18 cellular contexts compared by ENCODE assay signal in the genomic region with DNA sequence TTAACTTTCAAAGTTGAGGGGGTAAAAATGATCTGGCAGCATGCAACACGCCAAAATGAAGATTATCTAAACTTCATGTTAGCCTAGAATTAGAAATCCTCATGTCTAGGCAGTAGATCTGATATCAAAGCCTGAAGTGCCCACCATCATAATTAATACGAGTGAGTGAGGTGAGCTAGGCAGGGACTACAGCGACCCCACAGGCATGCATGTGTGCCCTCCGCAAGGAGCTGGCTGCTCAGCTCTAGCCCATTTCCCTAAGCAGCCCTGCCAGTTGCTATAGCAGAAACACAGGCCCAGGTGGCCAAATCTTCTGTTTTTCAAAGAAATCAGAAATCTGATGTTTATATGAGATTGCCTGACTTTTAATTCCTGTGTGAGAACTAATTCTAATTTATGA.
A peak's percentile ranks its signal among the peaks of the same experiment; 100 is the strongest.
DNase-seq lines count a peak whose midpoint lies in the region; ATAC-seq, FAIRE-seq and TF ChIP-seq lines count a peak whose summit lies in the region.
"Had no signal": no experiment of that assay in that cellular context is flagged by ENCODE, and none has a peak within 500 bp of the region (broad histone marks: within the 10 kb centered on the region; RNA-seq: fewer than 3 reads in every experiment).

No MANE protein-coding gene starts in this region.

- no peaks in the 10 kb centered on the region for H3K27me3 Mint-ChIP-seq in endodermal cell (ENCODE audit: insufficient read depth)
- peaks cover 12 to 17% of the 10 kb centered on the region in 2 donors for H3K27me3 Mint-ChIP-seq in stimulated activated naive B cell treated with anti-CD40 and anti-IgM and Interleukin-4, amounts not matched to agents 10 μg/mL and 1 μg/mL and 100 μg/mL, for 72 hours

- no peaks in the 10 kb centered on the region for H3K36me3 ChIP-seq in HepG2 (replicated peaks in 1 of 2; ENCODE audit: control insufficient read depth in 1 of 2, insufficient read depth in 2 of 2, low read length in 2 of 2)
- no peaks in the 10 kb centered on the region for H3K36me3 ChIP-seq in right lobe of liver
- no peaks in the 10 kb centered on the region for H3K36me3 ChIP-seq in endodermal cell (ENCODE audit: control insufficient read depth, insufficient read depth, low read length)

- in situ Hi-C loops in HepG2 (cut with HindIII; ENCODE audit: extremely low pct_ligation_motif_present, low pct_unique_long_range_greater_than_20kb): no loop called here

- H3K27me3 ChIP-seq in HepG2 (ENCODE audit: control insufficient read depth in 1 of 2, insufficient read depth in 2 of 2, low read length in 2 of 2) (no peaks in the 10 kb centered on the region; a peak in 2 of 5 replicates), right lobe of liver (no peaks in the 10 kb centered on the region), endodermal cell (ENCODE audit: control insufficient read depth, insufficient read depth, low read length, poor library complexity, severe bottlenecking) (no peaks in the 10 kb centered on the region)

- H3K79me2 ChIP-seq in HepG2 (ENCODE audit: insufficient read depth, low read length): no peaks in the 10 kb centered on the region

- H3K27ac Mint-ChIP-seq in endodermal cell: no peak overlapping the region
- no peak overlapping the region for H3K27ac Mint-ChIP-seq in stimulated activated naive B cell treated with anti-CD40 and anti-IgM and Interleukin-4, amounts not matched to agents 10 μg/mL and 1 μg/mL and 100 μg/mL, for 72 hours

- 79% methylated on average over 1 of the region's 4 CpGs for WGBS in HepG2 (ENCODE audit: low lambda C conversion rate)
- WGBS in right lobe of liver (ENCODE audit: insufficient coverage, low coverage, low lambda C conversion rate, missing lambda C conversion rate): 72% methylated on average over 2 of the region's 4 CpGs
- WGBS in endodermal cell (ENCODE audit: insufficient coverage in 1 of 2, insufficient read length in 1 of 2), 2 experiments: 80 to 84% methylated on average over 3 to 4 of the region's 4 CpGs

- no peak for TF ChIP-seq RAD21 in HepG2 (CRISPR knock-in tag; IDR thresholded peaks at IDR 0.05)

- POLR2A ChIA-PET in HepG2 (lab: Yijun Ruan, JAX): interaction anchor here (1.2 kb wide), 1 partner anchor 22 kb away, joined by 3 read pairs; no protein-coding TSS in a partner anchor

- peak; percentile 55 for ATAC-seq in HepG2
- ATAC-seq in right lobe of liver: no peak
- ATAC-seq in stimulated activated naive B cell treated with anti-CD40 and anti-IgM and Interleukin-4, amounts not matched to agents 10 μg/mL and 1 μg/mL and 100 μg/mL, for 72 hours (replicated peaks): no peak
- ATAC-seq in HG02852 (IDR thresholded peaks at IDR 0.05; ENCODE audit: unreplicated experiment): no peak
- ATAC-seq: HCT116, PC-3 had no signal

- H3K4me3 Mint-ChIP-seq in endodermal cell: no peak overlapping the region
- H3K4me3 Mint-ChIP-seq in stimulated activated naive B cell treated with anti-CD40 and anti-IgM and Interleukin-4, amounts not matched to agents 10 μg/mL and 1 μg/mL and 100 μg/mL, for 72 hours: no peak overlapping the region

- no peak for FAIRE-seq in HepG2 (lab: Jason Lieb, UNC)
- FAIRE-seq: A549 had no signal

- TF ChIP-seq POLR2A in HepG2 (IDR thresholded peaks at IDR 0.05; ENCODE audit: insufficient read depth in 1 of 2, low read depth in 2 of 2, low read length in 2 of 2) (no peak), right lobe of liver (IDR thresholded peaks at IDR 0.05) (no peak)

- H3K9ac ChIP-seq in HepG2 (ENCODE audit: insufficient read depth, low read depth, low read length): no peak overlapping the region
- no peak overlapping the region for H3K9ac ChIP-seq in endodermal cell (ENCODE audit: extremely low read depth, low read length, poor library complexity, severe bottlenecking)

- TF ChIP-seq CTCF in HepG2 (CRISPR knock-in tag; IDR thresholded peaks at IDR 0.05): peak; percentile 35
- no peak for TF ChIP-seq CTCF in right lobe of liver (IDR thresholded peaks at IDR 0.05)
- peak; percentile 60 for TF ChIP-seq CTCF in endodermal cell (conservative IDR thresholded peaks at IDR 0.05)

- BruUV-seq in HepG2 (replicated peaks; lab: Mats Ljungman, UMichigan): no TSS peak

- H3K27ac ChIP-seq in HepG2 (ENCODE audit: extremely low read length, insufficient read depth, low read length) (no peak overlapping the region), right lobe of liver (no peak overlapping the region), endodermal cell (ENCODE audit: low read depth, low read length) (no peak overlapping the region)
- H3K27ac ChIP-seq: A549, C4-2B, RWPE1 had no signal

- H3K4me2 ChIP-seq in HepG2 (ENCODE audit: low read depth, low read length): no peak overlapping the region
- H3K4me2 ChIP-seq: A549 had no signal

- H3K36me3 Mint-ChIP-seq in endodermal cell (ENCODE audit: low read depth): no peaks in the 10 kb centered on the region
- no peaks in the 10 kb centered on the region for H3K36me3 Mint-ChIP-seq in stimulated activated naive B cell treated with anti-CD40 and anti-IgM and Interleukin-4, amounts not matched to agents 10 μg/mL and 1 μg/mL and 100 μg/mL, for 72 hours

- peaks cover 4% of the 10 kb centered on the region for H3K4me1 Mint-ChIP-seq in endodermal cell
- no peaks in the 10 kb centered on the region for H3K4me1 Mint-ChIP-seq in stimulated activated naive B cell treated with anti-CD40 and anti-IgM and Interleukin-4, amounts not matched to agents 10 μg/mL and 1 μg/mL and 100 μg/mL, for 72 hours

- DNase-seq in HepG2 (ENCODE audit: low spot score) (no peak), right lobe of liver (no peak), NCI-H524 treated with DMSO at 0.1 percent for 48 hours (lab: John Stamatoyannopoulos, UW) (peak; percentile 23), endodermal cell (peak; percentile 64), hypothalamus (lab: John Stamatoyannopoulos, UW) (no peak)
- DNase-seq in stimulated activated naive B cell treated with anti-CD40 and anti-IgM and Interleukin-4, amounts not matched to agents 10 μg/mL and 1 μg/mL and 100 μg/mL, for 72 hours: no peak
- no peak for DNase-seq in activated CD8-positive, alpha-beta memory T cell treated with anti-CD3 and anti-CD28 coated beads, Interleukin-2, amount 50 U/mL, for 4 hours
- DNase-seq: DMS53, KBM-7, NCI-H1417 treated with DMSO at 0.1 percent for 48 hours, NCI-H1930, PC-3, SW 1271 had no signal

- CTCF ChIA-PET in HepG2 (lab: Yijun Ruan, JAX; ENCODE audit: low intra/inter-chr PET ratio, low total read pairs): no interaction called here

- H2AFZ ChIP-seq in HepG2 (ENCODE audit: low read length): no peak overlapping the region

- H3K4me1 ChIP-seq in HepG2 (ENCODE audit: insufficient read depth, low read length) (peaks cover 39% of the 10 kb centered on the region), right lobe of liver (peaks cover 0 to 4% (median 0%) of the 10 kb centered on the region in 4 donors), endodermal cell (ENCODE audit: control insufficient read depth, insufficient read depth, low read length) (peaks cover under 1% of the 10 kb centered on the region)
- H3K4me1 ChIP-seq: A549 had no signal

- H3K9me3 Mint-ChIP-seq in endodermal cell: peaks cover 7% of the 10 kb centered on the region
- H3K9me3 Mint-ChIP-seq in stimulated activated naive B cell treated with anti-CD40 and anti-IgM and Interleukin-4, amounts not matched to agents 10 μg/mL and 1 μg/mL and 100 μg/mL, for 72 hours: peaks cover 4 to 10% of the 10 kb centered on the region in 2 donors

- TF ChIP-seq EP300 in HepG2 (IDR thresholded peaks at IDR 0.05; ENCODE audit: low read depth in 2 of 2, low read length in 2 of 2) (no peak), HepG2 (CRISPR knock-in tag; IDR thresholded peaks at IDR 0.05; ENCODE audit: borderline replicate concordance) (no peak)

- H3K4me3 ChIP-seq in HepG2 (replicated peaks in 1 of 3; ENCODE audit: insufficient read depth in 1 of 3, low read depth in 2 of 3, low read length in 3 of 3) (no peak overlapping the region), right lobe of liver (no peak overlapping the region), endodermal cell (ENCODE audit: low read length) (no peak overlapping the region)
- H3K4me3 ChIP-seq: A549 had no signal

- H3K9me3 ChIP-seq in HepG2 (ENCODE audit: low read length) (no peaks in the 10 kb centered on the region), right lobe of liver (no peaks in the 10 kb centered on the region), endodermal cell (ENCODE audit: control insufficient read depth, low read length) (peaks cover 12% of the 10 kb centered on the region)

- no peaks in the 10 kb centered on the region for H4K20me1 ChIP-seq in HepG2 (ENCODE audit: insufficient read depth, low read length)

- intact Hi-C loops in HepG2 (cut with micrococcal nuclease; ENCODE audit: unreplicated experiment) (no loop called here), right lobe of liver (cut with DNase I) (no loop called here)

TF ChIP-seq in HepG2, 621 proteins besides CTCF, POLR2A, EP300 and RAD21:
- no peak for TF ChIP-seq PAWR (CRISPR knock-in tag; IDR thresholded peaks at IDR 0.05; ENCODE audit: borderline replicate concordance)
- TF ChIP-seq STAG1 (CRISPR knock-in tag; IDR thresholded peaks at IDR 0.05): peak; percentile 37
- no peak for TF ChIP-seq RBAK (CRISPR knock-in tag; IDR thresholded peaks at IDR 0.05)
- no peak for TF ChIP-seq ZNF660 (CRISPR knock-in tag; IDR thresholded peaks at IDR 0.05; ENCODE audit: borderline replicate concordance, low read depth)
- TF ChIP-seq GTF3A (CRISPR knock-in tag; conservative IDR thresholded peaks at IDR 0.05): no peak

Comparison
In these comparisons a context has a peak if more than half of its experiments do, and no peak if none do; other contexts are left out.
1. CTCF ChIP-seq: peak in HepG2 (single experiment) and endodermal cell (single experiment); none in right lobe of liver (0 of 4).
2. DNase-seq: peak in NCI-H524 treated with DMSO at 0.1 percent for 48 hours (single experiment) and endodermal cell (single experiment); none in HepG2 (single experiment), right lobe of liver (0 of 3), stimulated activated naive B cell treated with anti-CD40 and anti-IgM and Interleukin-4, amounts not matched to agents 10 μg/mL and 1 μg/mL and 100 μg/mL, for 72 hours (single experiment), activated CD8-positive, alpha-beta memory T cell treated with anti-CD3 and anti-CD28 coated beads, Interleukin-2, amount 50 U/mL, for 4 hours (single experiment) and hypothalamus (0 of 51).